ENCODE assay signal across 9 cellular contexts in genomic region chr22:41596776-41597634, GRCh38. TPM values are rescaled to one million over a fixed set of nuclear protein-coding genes. Genes with fewer than 3 reads are reported as not detected.
DNase-seq lines count a peak whose midpoint lies in the region; ATAC-seq, FAIRE-seq and TF ChIP-seq lines count a peak whose summit lies in the region.
"Had no signal": no experiment of that assay in that cellular context is flagged by ENCODE, and none has a peak within 500 bp of the region (broad histone marks: within the 10 kb centered on the region; RNA-seq: fewer than 3 reads in every experiment).

No MANE protein-coding gene starts in this region.

- intact Hi-C loops in kidney (cut with DNase I) = no loop called here

- no peak overlapping the region for H3K4me3 ChIP-seq in kidney (ENCODE audit: low read length in 2 of 2)

- TF ChIP-seq CTCF in D721Med (IDR thresholded peaks at IDR 0.05; ENCODE audit: insufficient read depth, missing control alignments) (peak; percentile 67), HFFc6 (IDR thresholded peaks at IDR 0.05) (peak; percentile 85), kidney (IDR thresholded peaks at IDR 0.05; ENCODE audit: borderline replicate concordance, extremely low read depth, insufficient read depth) (peak; percentile 87)

- no peaks in the 10 kb centered on the region for H3K9me3 ChIP-seq in kidney (ENCODE audit: control insufficient read depth in 1 of 2, low read length in 2 of 2)

- H3K36me3 ChIP-seq in kidney (ENCODE audit: control insufficient read depth in 1 of 2, insufficient read depth in 2 of 2, low read length in 2 of 2) = no peaks in the 10 kb centered on the region

- peak overlapping the region; percentile 98 for H3K27ac Mint-ChIP-seq in HFFc6

- H3K9ac ChIP-seq in kidney (ENCODE audit: low read length in 2 of 2) = peak overlapping the region in 1 of 2 donors; percentile 44

- peak overlapping the region; percentile 9 for H3K27ac ChIP-seq in caudate nucleus (ENCODE audit: low read depth, low read length)
- peak overlapping the region in 1 of 2 donors; percentile 48 for H3K27ac ChIP-seq in kidney (ENCODE audit: low read depth in 2 of 2, low read length in 2 of 2)

- no peak for DNase-seq in D721Med (ENCODE audit: insufficient read length, low spot score)
- DNase-seq in HFFc6 = peak; percentile 18
- DNase-seq in SHP77 (lab: John Stamatoyannopoulos, UW) = peak; percentile 47 to 54
- DNase-seq in caudate nucleus (lab: John Stamatoyannopoulos, UW) = peak in 42 of 61 donors; percentile 7 to 61 (median 30)
- DNase-seq in kidney = peak; percentile 78
- DNase-seq in stimulated activated CD4-positive, alpha-beta T cell treated with anti-CD3 and anti-CD28 coated beads, Interleukin-4, amount 100 ng/mL, for 24 hours = peak; percentile 29

- H3K9me3 Mint-ChIP-seq in HFFc6 = no peaks in the 10 kb centered on the region

- peaks cover 27% of the 10 kb centered on the region for H3K4me1 Mint-ChIP-seq in HFFc6 (ENCODE audit: low read depth)

- H3K4me1 ChIP-seq in kidney (ENCODE audit: control insufficient read depth in 1 of 2, insufficient read depth in 1 of 2, low read depth in 1 of 2, low read length in 2 of 2) = peaks cover 0 to 7% of the 10 kb centered on the region in 2 donors

- H3K4me3 Mint-ChIP-seq in HFFc6 = peak overlapping the region; percentile 66; the same call in 1 of the 2 replicates

- H3K36me3 Mint-ChIP-seq in HFFc6 (ENCODE audit: low read depth) = peaks cover 4% of the 10 kb centered on the region; the same call in 1 of the 2 replicates

- FAIRE-seq in D721Med (lab: Jason Lieb, UNC) (no peak), kidney (lab: Jason Lieb, UNC) (no peak)

- peaks cover 5% of the 10 kb centered on the region for H3K27me3 Mint-ChIP-seq in HFFc6 (ENCODE audit: insufficient read depth)

- ATAC-seq in HG03159 (IDR thresholded peaks at IDR 0.05; ENCODE audit: unreplicated experiment) = no peak
- no peak for ATAC-seq in GM18502 (IDR thresholded peaks at IDR 0.05; ENCODE audit: poor library complexity, unreplicated experiment)

RNA-seq across cellular contexts. Expression of gene PMM1, which starts 7.4 kb away (rescaled TPM):
- 10 to 100 TPM; 60.1 to 69.2 (median 64.8) TPM for total RNA-seq in HFFc6 (2021; fragmentation: NEBNext Ultra II Directional; extraction: Animal tissue kit (Norgen Biotek cat#: 25700))
- total RNA-seq in kidney = 36.4 TPM
- polyA plus RNA-seq in kidney (ENCODE audit: insufficient read depth, low read depth, low replicate concordance) = 127 TPM

RNA-seq across cellular contexts. Expression of gene DESI1, which starts 23.8 kb away (rescaled TPM):
- 10 to 100 TPM; 41.4 to 53.3 (median 46.1) TPM for total RNA-seq in HFFc6 (2021; fragmentation: NEBNext Ultra II Directional; extraction: Animal tissue kit (Norgen Biotek cat#: 25700))
- 29.1 TPM for total RNA-seq in kidney
- polyA plus RNA-seq in kidney (ENCODE audit: insufficient read depth, low read depth, low replicate concordance) = 28.6 TPM

RNA-seq across cellular contexts. Expression of gene XRCC6, which starts 24.1 kb away (rescaled TPM):
- total RNA-seq in HFFc6 (2021; fragmentation: NEBNext Ultra II Directional; extraction: Animal tissue kit (Norgen Biotek cat#: 25700)) = 100 to 1,000 TPM; 324 to 395 (median 373) TPM
- total RNA-seq in kidney = 183 TPM
- polyA plus RNA-seq in kidney (ENCODE audit: insufficient read depth, low read depth, low replicate concordance) = 168 TPM

RNA-seq across cellular contexts. Expression of gene CSDC2, which starts 36.2 kb away (rescaled TPM):
- total RNA-seq in HFFc6 (2021; fragmentation: NEBNext Ultra II Directional; extraction: Animal tissue kit (Norgen Biotek cat#: 25700)) = 1 to 10 TPM; 3.4 to 7.9 (median 4.2) TPM
- 7.8 TPM for total RNA-seq in kidney
- 47.1 TPM for polyA plus RNA-seq in kidney (ENCODE audit: insufficient read depth, low read depth, low replicate concordance)
- total RNA-seq: T-helper 2 cell treated with Interferon-gamma antibody and Interleukin-4, amounts not matched to agents 100 ng/mL and 5 ng/mL, for 36 hours had no signal

RNA-seq across cellular contexts. Expression of gene POLR3H, which starts 52.7 kb away (rescaled TPM):
- total RNA-seq in HFFc6 (2021; fragmentation: NEBNext Ultra II Directional; extraction: Animal tissue kit (Norgen Biotek cat#: 25700)) = 10 to 100 TPM; 50.9 to 72.1 (median 56.0) TPM
- 39.4 TPM for total RNA-seq in kidney
- 37.4 TPM for polyA plus RNA-seq in kidney (ENCODE audit: insufficient read depth, low read depth, low replicate concordance)
